23 cellular contexts compared by ENCODE assay signal in the genomic region with DNA sequence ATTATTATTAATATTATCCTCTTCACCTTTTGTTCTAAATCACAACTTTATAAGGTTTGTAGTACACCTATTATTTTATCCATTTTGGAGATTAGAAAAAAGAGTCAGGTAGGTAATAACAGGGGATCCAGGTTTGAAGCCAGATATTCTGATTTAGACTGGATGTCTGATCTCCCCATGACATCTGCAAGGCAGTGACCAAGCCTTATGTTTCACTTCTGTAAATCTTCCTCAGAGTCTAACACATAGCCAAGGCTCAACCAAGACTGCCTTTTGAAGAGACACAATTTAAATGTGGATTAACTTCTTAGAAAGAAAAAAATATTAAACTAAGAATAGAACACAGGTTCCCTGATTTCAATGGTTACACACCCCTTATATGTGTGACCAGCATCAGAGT.
"Had no signal": no experiment of that assay in that cellular context is flagged by ENCODE, and none has a peak within 500 bp of the region (broad histone marks: within the 10 kb centered on the region; RNA-seq: fewer than 3 reads in every experiment).

No MANE protein-coding gene starts in this region.

- H3K36me3 ChIP-seq: Peyer's patch, SJSA1 had no signal

- H2AFZ ChIP-seq: PC-9 had no signal

- H3K27ac ChIP-seq: PC-9, Peyer's patch, SJSA1, SK-N-MC had no signal

- H3K4me1 ChIP-seq: Peyer's patch, SJSA1 had no signal

- H3K9me3 ChIP-seq: Peyer's patch, SJSA1 had no signal

- DNase-seq: KBM-7, MV-4-11, NCI-H1092, NCI-H1105 treated with DMSO at 0.1 percent for 48 hours, NCI-H1417 treated with DMSO at 0.1 percent for 48 hours, NCI-H146, NCI-H1694 treated with DMSO at 0.1 percent for 48 hours, NCI-H1930, NCI-H2081, NCI-H2107, NCI-H226, NCI-H446, NCI-H510A, NCI-H524 treated with DMSO at 0.1 percent for 48 hours, NCI-H69, NCI-H774, OCI-M1, PC-9, Peyer's patch, Right ventricle myocardium superior, SIG-M5 had no signal

- H3K27me3 ChIP-seq: Peyer's patch had no signal

- H3K4me2 ChIP-seq: PC-9 had no signal

- H3K4me3 ChIP-seq: PC-9, Peyer's patch, SJSA1, SK-N-MC had no signal
